Comparison of ENCODE assay signal across 34 cellular contexts in the genomic region with DNA sequence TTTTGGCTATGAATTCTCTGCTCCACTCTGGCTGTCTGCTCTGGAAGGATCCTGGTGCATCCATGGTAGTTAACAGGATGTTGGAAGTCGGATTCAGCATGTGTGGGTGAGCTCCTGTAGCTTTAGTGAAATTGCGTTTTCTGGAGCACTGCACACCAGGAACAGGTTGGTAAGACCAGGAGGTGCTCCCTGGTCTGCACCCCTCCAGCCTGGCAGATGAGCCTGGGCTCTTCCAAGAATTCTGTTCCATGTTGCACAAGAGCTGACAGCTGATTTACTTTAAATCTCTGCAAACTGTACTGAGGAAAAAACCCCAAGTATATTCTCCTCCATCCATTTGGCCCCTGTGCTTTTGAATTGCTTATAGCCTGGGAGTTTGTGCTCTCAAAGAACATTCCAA. TPM values are rescaled to one million over a fixed set of nuclear protein-coding genes. Genes with fewer than 3 reads are reported as not detected.
"Had no signal": no experiment of that assay in that cellular context is flagged by ENCODE, and none has a peak within 500 bp of the region (broad histone marks: within the 10 kb centered on the region; RNA-seq: fewer than 3 reads in every experiment).

No MANE protein-coding gene starts in this region.

- DNase-seq: activated B cell treated with CpG ODN at 0.5 μM for 24 hours; activated CD4-positive, alpha-beta memory T cell treated with anti-CD3 and anti-CD28 coated beads, Interleukin-2, amount 10 ng/mL, durations not matched to agents 7 days and 5 days; activated CD4-positive, alpha-beta T cell treated with anti-CD3 and anti-CD28 coated beads for 36 hours; activated CD4-positive, alpha-beta T cell treated with anti-CD3 and anti-CD28 coated beads for 48 hours; activated CD4-positive, alpha-beta T cell treated with anti-CD3 and anti-CD28 coated beads, Interleukin-2, amount 10 ng/mL, durations not matched to agents 7 days and 5 days; activated CD4-positive, alpha-beta T cell treated with anti-CD3 and anti-CD28 coated beads, Interleukin-2, amount 50 U/mL, for 48 hours; activated CD4-positive, CD25-positive, alpha-beta regulatory T cell treated with anti-CD3 and anti-CD28 coated beads, Interleukin-2, amount 50 U/mL, for 72 hours; activated CD8-positive, alpha-beta memory T cell treated with anti-CD3 and anti-CD28 coated beads for 24 hours; activated CD8-positive, alpha-beta memory T cell treated with anti-CD3 and anti-CD28 coated beads, Interleukin-2, amount 10 ng/mL, durations not matched to agents 7 days and 5 days; activated CD8-positive, alpha-beta memory T cell treated with anti-CD3 and anti-CD28 coated beads, Interleukin-2, amount 50 U/mL, for 48 hours; activated CD8-positive, alpha-beta T cell treated with anti-CD3 and anti-CD28 coated beads, Interleukin-2, amount 10 ng/mL, durations not matched to agents 7 days and 5 days; activated effector memory CD4-positive, alpha-beta T cell treated with anti-CD3 and anti-CD28 coated beads, Interleukin-2, amount 50 U/mL, for 16 hours; activated gamma-delta T cell treated with Interleukin-2 at 50 U/mL for 16 hours; activated naive CD4-positive, alpha-beta T cell; activated naive CD4-positive, alpha-beta T cell treated with anti-CD3 and anti-CD28 coated beads for 36 hours; activated naive CD4-positive, alpha-beta T cell treated with anti-CD3 and anti-CD28 coated beads, Interleukin-2, amount 50 U/mL, for 16 hours; activated naive CD8-positive, alpha-beta T cell treated with anti-CD3 and anti-CD28 coated beads for 36 hours; activated T-cell treated with anti-CD3 and anti-CD28 coated beads, Interleukin-2, amount 50 U/mL, for 24 hours; activated T-cell treated with anti-CD3 and anti-CD28 coated beads, Interleukin-2, amount 50 U/mL, for 48 hours; adrenal gland; amniotic stem cell; aorta; body of pancreas; brain microvascular endothelial cell; cerebellar nuclear complex; T-helper 1 cell; T-helper 2 cell; T-helper 9 cell had no signal

- H3K27ac Mint-ChIP-seq: activated B cell treated with CpG ODN at 0.5 μM for 24 hours; activated CD4-positive, alpha-beta memory T cell treated with anti-CD3 and anti-CD28 coated beads, Interleukin-2, amount 10 ng/mL, durations not matched to agents 7 days and 5 days; activated CD4-positive, alpha-beta T cell treated with anti-CD3 and anti-CD28 coated beads for 36 hours; activated CD4-positive, alpha-beta T cell treated with anti-CD3 and anti-CD28 coated beads, Interleukin-2, amount 10 ng/mL, durations not matched to agents 7 days and 5 days; activated CD8-positive, alpha-beta memory T cell treated with anti-CD3 and anti-CD28 coated beads, Interleukin-2, amount 10 ng/mL, durations not matched to agents 7 days and 5 days; activated CD8-positive, alpha-beta T cell treated with anti-CD3 and anti-CD28 coated beads, Interleukin-2, amount 10 ng/mL, durations not matched to agents 7 days and 5 days; activated naive CD4-positive, alpha-beta T cell treated with anti-CD3 and anti-CD28 coated beads for 36 hours; activated naive CD4-positive, alpha-beta T cell treated with anti-CD3 and anti-CD28 coated beads, Interleukin-2, amount 50 U/mL, for 72 hours; activated naive CD8-positive, alpha-beta T cell treated with anti-CD3 and anti-CD28 coated beads for 36 hours; activated T-cell treated with anti-CD3 and anti-CD28 coated beads, Interleukin-2, amount 50 U/mL, for 24 hours; T-helper 1 cell treated with Interleukin-12 subunit alpha and Interleukin-12 subunit beta and Interleukin-4 antibody, amounts not matched to agents 30 μg/mL and 1 μg/mL, for 36 hours; T-helper 2 cell treated with Interferon-gamma antibody and Interleukin-4, amounts not matched to agents 5 μg/mL and 100 μg/mL, for 36 hours had no signal

- H3K27ac ChIP-seq: adrenal gland, body of pancreas, brain microvascular endothelial cell, breast epithelium, VCaP had no signal

- H3K27me3 Mint-ChIP-seq: activated B cell treated with CpG ODN at 0.5 μM for 24 hours; activated CD4-positive, alpha-beta T cell treated with anti-CD3 and anti-CD28 coated beads, Interleukin-2, amount 10 ng/mL, durations not matched to agents 7 days and 5 days; activated naive CD8-positive, alpha-beta T cell treated with anti-CD3 and anti-CD28 coated beads for 36 hours had no signal

- H3K4me1 Mint-ChIP-seq: activated B cell treated with CpG ODN at 0.5 μM for 24 hours; activated CD4-positive, alpha-beta T cell treated with anti-CD3 and anti-CD28 coated beads for 36 hours; activated CD4-positive, alpha-beta T cell treated with anti-CD3 and anti-CD28 coated beads, Interleukin-2, amount 10 ng/mL, durations not matched to agents 7 days and 5 days; activated CD8-positive, alpha-beta memory T cell treated with anti-CD3 and anti-CD28 coated beads, Interleukin-2, amount 10 ng/mL, durations not matched to agents 7 days and 5 days; activated naive CD8-positive, alpha-beta T cell treated with anti-CD3 and anti-CD28 coated beads for 36 hours; central memory CD8-positive, alpha-beta T cell had no signal

- H3K36me3 Mint-ChIP-seq: activated CD8-positive, alpha-beta memory T cell treated with anti-CD3 and anti-CD28 coated beads, Interleukin-2, amount 10 ng/mL, durations not matched to agents 7 days and 5 days; activated naive CD4-positive, alpha-beta T cell treated with anti-CD3 and anti-CD28 coated beads, Interleukin-2, amount 50 U/mL, for 72 hours; activated naive CD8-positive, alpha-beta T cell treated with anti-CD3 and anti-CD28 coated beads for 36 hours had no signal

- H3K27me3 ChIP-seq: adrenal gland, body of pancreas, brain microvascular endothelial cell, breast epithelium had no signal

- H3K4me3 Mint-ChIP-seq: activated B cell treated with CpG ODN at 0.5 μM for 24 hours; activated CD4-positive, alpha-beta memory T cell treated with anti-CD3 and anti-CD28 coated beads, Interleukin-2, amount 10 ng/mL, durations not matched to agents 7 days and 5 days; activated CD4-positive, alpha-beta T cell treated with anti-CD3 and anti-CD28 coated beads for 36 hours; activated CD4-positive, alpha-beta T cell treated with anti-CD3 and anti-CD28 coated beads, Interleukin-2, amount 10 ng/mL, durations not matched to agents 7 days and 5 days; activated CD8-positive, alpha-beta memory T cell treated with anti-CD3 and anti-CD28 coated beads, Interleukin-2, amount 10 ng/mL, durations not matched to agents 7 days and 5 days; activated CD8-positive, alpha-beta T cell treated with anti-CD3 and anti-CD28 coated beads, Interleukin-2, amount 10 ng/mL, durations not matched to agents 7 days and 5 days; activated naive CD4-positive, alpha-beta T cell treated with anti-CD3 and anti-CD28 coated beads for 36 hours; activated naive CD8-positive, alpha-beta T cell treated with anti-CD3 and anti-CD28 coated beads for 36 hours; activated T-cell treated with anti-CD3 and anti-CD28 coated beads, Interleukin-2, amount 50 U/mL, for 24 hours; central memory CD8-positive, alpha-beta T cell; T-helper 1 cell treated with Interleukin-12 subunit alpha and Interleukin-12 subunit beta and Interleukin-4 antibody, amounts not matched to agents 30 μg/mL and 1 μg/mL, for 36 hours; T-helper 2 cell treated with Interferon-gamma antibody and Interleukin-4, amounts not matched to agents 5 μg/mL and 100 μg/mL, for 36 hours had no signal

- H3K9me3 Mint-ChIP-seq: activated CD4-positive, alpha-beta memory T cell treated with anti-CD3 and anti-CD28 coated beads, Interleukin-2, amount 10 ng/mL, durations not matched to agents 7 days and 5 days; activated CD4-positive, alpha-beta T cell treated with anti-CD3 and anti-CD28 coated beads, Interleukin-2, amount 10 ng/mL, durations not matched to agents 7 days and 5 days; activated naive CD4-positive, alpha-beta T cell treated with anti-CD3 and anti-CD28 coated beads for 36 hours; activated naive CD4-positive, alpha-beta T cell treated with anti-CD3 and anti-CD28 coated beads, Interleukin-2, amount 50 U/mL, for 72 hours; central memory CD8-positive, alpha-beta T cell; T-helper 1 cell treated with Interleukin-12 subunit alpha and Interleukin-12 subunit beta and Interleukin-4 antibody, amounts not matched to agents 30 μg/mL and 1 μg/mL, for 36 hours; T-helper 2 cell treated with Interferon-gamma antibody and Interleukin-4, amounts not matched to agents 5 μg/mL and 100 μg/mL, for 36 hours had no signal

- ATAC-seq: activated CD4-positive, alpha-beta T cell treated with anti-CD3 and anti-CD28 coated beads for 36 hours; activated CD8-positive, alpha-beta memory T cell treated with anti-CD3 and anti-CD28 coated beads, Interleukin-2, amount 10 ng/mL, durations not matched to agents 7 days and 5 days; activated CD8-positive, alpha-beta T cell treated with anti-CD3 and anti-CD28 coated beads, Interleukin-2, amount 10 ng/mL, durations not matched to agents 7 days and 5 days; activated naive CD4-positive, alpha-beta T cell treated with anti-CD3 and anti-CD28 coated beads, Interleukin-2, amount 50 U/mL, for 72 hours; body of pancreas had no signal

- H3K4me3 ChIP-seq: adrenal gland, body of pancreas, breast epithelium had no signal

RNA-seq across cellular contexts. Expression of gene KCNK1, which starts 33.7 kb away (rescaled TPM):
- total RNA-seq: activated B cell treated with CpG ODN at 0.5 μM for 24 hours; activated naive CD8-positive, alpha-beta T cell treated with anti-CD3 and anti-CD28 coated beads for 36 hours had no signal
